22 cellular contexts compared by ENCODE assay signal in genomic region chr12:34595749-34596733, GRCh38.
DNase-seq lines count a peak whose midpoint lies in the region; ATAC-seq and TF ChIP-seq lines count a peak whose summit lies in the region.
"Had no signal": no experiment of that assay in that cellular context is flagged by ENCODE, and none has a peak within 500 bp of the region (broad histone marks: within the 10 kb centered on the region; RNA-seq: fewer than 3 reads in every experiment).

No MANE protein-coding gene starts in this region.

- POLR2A ChIA-PET in WTC11 (lab: Charles Lee) = no interaction called here

- no peak for TF ChIP-seq POLR2A in sigmoid colon (IDR thresholded peaks at IDR 0.05)

- peak; percentile 1 for DNase-seq in AG20443 (ENCODE audit: low spot score)
- peak; percentile 3 for DNase-seq in GM03348 (ENCODE audit: low spot score)
- peak; percentile 42 for DNase-seq in islet precursor cell
- DNase-seq in sigmoid colon = peak; percentile 37
- no peak for DNase-seq in T-helper 9 cell
- DNase-seq in WTC11 (ENCODE audit: low spot score) = no peak
- DNase-seq in NCI-H524 treated with DMSO at 0.1 percent for 48 hours (lab: John Stamatoyannopoulos, UW) = no peak
- DNase-seq: activated CD4-positive, alpha-beta T cell treated with anti-CD3 and anti-CD28 coated beads, Interleukin-2, amount 50 U/mL, for 48 hours; brain microvascular endothelial cell; cortex of kidney; DMS79; glutamatergic neuron; Karpas-422; NCI-H1048; NCI-H2029; NCI-H226; retina; stimulated activated CD4-positive, alpha-beta T cell treated with anti-CD3 and anti-CD28 coated beads, Interleukin-15, amount 100 ng/mL, for 24 hours had no signal

- no peak for ATAC-seq in WTC11
- ATAC-seq: left lung, Panc1 had no signal

- H3K36me3 Mint-ChIP-seq in WTC11 = peaks cover 97% of the 10 kb centered on the region

- no peaks in the 10 kb centered on the region for H3K36me3 ChIP-seq in sigmoid colon
- H3K36me3 ChIP-seq: brain microvascular endothelial cell, left lung, neutrophil had no signal

- H3K27me3 ChIP-seq in sigmoid colon = no peaks in the 10 kb centered on the region
- H3K27me3 ChIP-seq: brain microvascular endothelial cell, left lung, neutrophil had no signal

- no peak overlapping the region for H3K4me3 ChIP-seq in sigmoid colon
- H3K4me3 ChIP-seq: left lung had no signal

- TF ChIP-seq CTCF in sigmoid colon (IDR thresholded peaks at IDR 0.05) = no peak
- TF ChIP-seq CTCF in WTC11 (IDR thresholded peaks at IDR 0.05) = no peak

- no peak for TF ChIP-seq EP300 in sigmoid colon (IDR thresholded peaks at IDR 0.05)

- H3K27ac ChIP-seq in sigmoid colon = no peak overlapping the region
- H3K27ac ChIP-seq: brain microvascular endothelial cell, left lung, neutrophil, VCaP had no signal

- peaks cover 94% of the 10 kb centered on the region for H3K9me3 Mint-ChIP-seq in WTC11

- peaks cover 25% of the 10 kb centered on the region for H3K27me3 Mint-ChIP-seq in WTC11 (ENCODE audit: low read depth)

- H3K4me3 Mint-ChIP-seq in WTC11 = no peak overlapping the region

- no peaks in the 10 kb centered on the region for H3K4me1 Mint-ChIP-seq in WTC11

- CTCF ChIA-PET in WTC11 (lab: Charles Lee) = no interaction called here

- intact Hi-C loops in sigmoid colon (cut with DNase I) = no loop called here

- H3K9me3 ChIP-seq in sigmoid colon = peaks cover 14 to 44% (median 34%) of the 10 kb centered on the region in 4 donors

- H3K4me1 ChIP-seq in sigmoid colon = no peaks in the 10 kb centered on the region
- H3K4me1 ChIP-seq: left lung had no signal

- no peak overlapping the region for H3K27ac Mint-ChIP-seq in WTC11

- 68 to 81% methylated on average over 19 of the region's 19 CpGs for WGBS in sigmoid colon, 2 donors

TF ChIP-seq in WTC11, 78 proteins besides CTCF, POLR2A, EP300 and RAD21:
- no peak for TF ChIP-seq PREB (CRISPR knock-in tag; IDR thresholded peaks at IDR 0.05; ENCODE audit: borderline replicate concordance)
- no peak for TF ChIP-seq ETV6 (CRISPR knock-in tag; IDR thresholded peaks at IDR 0.05)
- no peak for TF ChIP-seq KAT7 (CRISPR knock-in tag; IDR thresholded peaks at IDR 0.05; ENCODE audit: borderline replicate concordance)
- TF ChIP-seq TP53 (CRISPR knock-in tag; IDR thresholded peaks at IDR 0.05) = no peak

Comparison
In these comparisons a context has a peak if more than half of its experiments do, and no peak if none do; other contexts are left out.
1. DNase-seq: peak in AG20443 (single experiment), GM03348 (single experiment), islet precursor cell (single experiment) and sigmoid colon (single experiment); none in T-helper 9 cell (single experiment), WTC11 (single experiment) and NCI-H524 treated with DMSO at 0.1 percent for 48 hours (single experiment).